In genomic region chr2:64987001-64987962, GRCh38 we compare ENCODE assay signal across 7 cellular contexts. TPM values are rescaled to one million over a fixed set of nuclear protein-coding genes. Genes with fewer than 3 reads are reported as not detected.
A peak's percentile ranks its signal among the peaks of the same experiment; 100 is the strongest.
DNase-seq lines count a peak whose midpoint lies in the region; ATAC-seq and TF ChIP-seq lines count a peak whose summit lies in the region.

No MANE protein-coding gene starts in this region.

- H3K4me3 Mint-ChIP-seq in activated CD4-positive, alpha-beta memory T cell treated with anti-CD3 and anti-CD28 coated beads for 36 hours = peak overlapping the region; percentile 65

- peak; percentile 15 for ATAC-seq in HG03108 (IDR thresholded peaks at IDR 0.05; ENCODE audit: unreplicated experiment)
- ATAC-seq in GM21528 (IDR thresholded peaks at IDR 0.05; ENCODE audit: low FRiP score, unreplicated experiment) = no peak

- H3K9me3 Mint-ChIP-seq in activated CD4-positive, alpha-beta memory T cell treated with anti-CD3 and anti-CD28 coated beads for 36 hours = no peaks in the 10 kb centered on the region

- H3K4me3 ChIP-seq in GM06990 (replicated peaks; ENCODE audit: low read depth, low read length) = peak overlapping the region; percentile 94
- H3K4me3 ChIP-seq in kidney epithelial cell (ENCODE audit: low read depth, low read length) = peak overlapping the region; percentile 83
- no peak overlapping the region for H3K4me3 ChIP-seq in thyroid gland (replicated peaks in 1 of 3)

- DNase-seq in GM06990 (ENCODE audit: extremely low read depth, insufficient read length) (peak; percentile 37), kidney epithelial cell (ENCODE audit: low read depth) (no peak), thyroid gland (no peak), superior temporal gyrus (ENCODE audit: extremely low spot score) (no peak)
- DNase-seq in activated CD4-positive, alpha-beta memory T cell treated with anti-CD3 and anti-CD28 coated beads for 36 hours = peak; percentile 45

- peaks cover 57% of the 10 kb centered on the region for H3K4me1 Mint-ChIP-seq in activated CD4-positive, alpha-beta memory T cell treated with anti-CD3 and anti-CD28 coated beads for 36 hours (ENCODE audit: low read depth)

- H3K36me3 ChIP-seq in GM06990 (ENCODE audit: control insufficient read depth, insufficient read depth, low read length) (no peaks in the 10 kb centered on the region), kidney epithelial cell (ENCODE audit: control insufficient read depth, insufficient read depth, low read length) (no peaks in the 10 kb centered on the region), thyroid gland (no peaks in the 10 kb centered on the region)

- H3K27ac Mint-ChIP-seq in activated CD4-positive, alpha-beta memory T cell treated with anti-CD3 and anti-CD28 coated beads for 36 hours = peak overlapping the region; percentile 50

- POLR2A ChIA-PET in activated CD4-positive, alpha-beta memory T cell treated with anti-CD3 and anti-CD28 coated beads for 36 hours (lab: Charles Lee) = interaction anchor here (0.6 to 3.5 kb wide), 7 partner anchors 8 to 240 kb away, joined by 3 to 19 read pairs (median 4); partner anchors contain the start of genes ACTR2 and CEP68

- peaks cover 5% of the 10 kb centered on the region for H3K27me3 Mint-ChIP-seq in activated CD4-positive, alpha-beta memory T cell treated with anti-CD3 and anti-CD28 coated beads for 36 hours

- no peak for TF ChIP-seq POLR2A in thyroid gland (IDR thresholded peaks at IDR 0.05)

- H3K27ac ChIP-seq in thyroid gland = no peak overlapping the region

- TF ChIP-seq CTCF in GM06990 (IDR thresholded peaks at IDR 0.05; ENCODE audit: insufficient read depth, low read length, poor library complexity, severe bottlenecking) = no peak
- TF ChIP-seq CTCF in kidney epithelial cell (IDR thresholded peaks at IDR 0.05; ENCODE audit: insufficient read depth, low read length, poor library complexity, severe bottlenecking) = no peak
- no peak for TF ChIP-seq CTCF in thyroid gland (IDR thresholded peaks at IDR 0.05)

- no peaks in the 10 kb centered on the region for H3K9me3 ChIP-seq in thyroid gland

- H3K27me3 ChIP-seq in GM06990 (replicated peaks; ENCODE audit: control insufficient read depth, insufficient read depth, low read length) (no peaks in the 10 kb centered on the region), kidney epithelial cell (ENCODE audit: control insufficient read depth, insufficient read depth, low read length) (no peaks in the 10 kb centered on the region), thyroid gland (no peaks in the 10 kb centered on the region)

- intact Hi-C loops in activated CD4-positive, alpha-beta memory T cell treated with anti-CD3 and anti-CD28 coated beads for 36 hours (cut with micrococcal nuclease) = loop anchor here (1.0 to 10.0 kb wide), 6 partner anchors 41 to 1402 kb away; partner anchors contain the start of genes MDH1, SERTAD2, SPRED2 and WDPCP
- intact Hi-C loops in thyroid gland (cut with DNase I) = no loop called here

- peaks cover 0 to 11% of the 10 kb centered on the region in 2 donors for H3K4me1 ChIP-seq in thyroid gland

- WGBS in thyroid gland, 2 donors = 64 to 67% methylated on average over 6 of the region's 6 CpGs

- H3K36me3 Mint-ChIP-seq in activated CD4-positive, alpha-beta memory T cell treated with anti-CD3 and anti-CD28 coated beads for 36 hours = peaks cover 9% of the 10 kb centered on the region

- CTCF ChIA-PET in activated CD4-positive, alpha-beta memory T cell treated with anti-CD3 and anti-CD28 coated beads for 36 hours (lab: Charles Lee) = interaction anchor here (0.5 to 6.2 kb wide), 5 partner anchors 9 to 563 kb away, joined by 3 to 40 read pairs (median 3); no protein-coding TSS in a partner anchor

RNA-seq across cellular contexts. Expression of gene SLC1A4, which starts 1.9 kb away (rescaled TPM):
- total RNA-seq in activated CD4-positive, alpha-beta memory T cell treated with anti-CD3 and anti-CD28 coated beads for 36 hours = 10 to 100 TPM; 15.9 TPM
- 45.0 and 45.5 TPM in 2 replicates for total RNA-seq in kidney epithelial cell
- total RNA-seq in thyroid gland = 1 to 10 TPM; 4.6 to 6.9 (median 5.4) TPM

Comparison
In these comparisons a context has a peak if more than half of its experiments do, and no peak if none do; other contexts are left out.
1. DNase-seq: peak in GM06990 (single experiment) and activated CD4-positive, alpha-beta memory T cell treated with anti-CD3 and anti-CD28 coated beads for 36 hours (single experiment); none in kidney epithelial cell (single experiment), thyroid gland (0 of 2) and superior temporal gyrus (single experiment).
2. H3K4me3 ChIP-seq: peak in GM06990 (single experiment) and kidney epithelial cell (single experiment); none in thyroid gland (0 of 3).